8 cellular contexts compared by ENCODE assay signal in the genomic region with DNA sequence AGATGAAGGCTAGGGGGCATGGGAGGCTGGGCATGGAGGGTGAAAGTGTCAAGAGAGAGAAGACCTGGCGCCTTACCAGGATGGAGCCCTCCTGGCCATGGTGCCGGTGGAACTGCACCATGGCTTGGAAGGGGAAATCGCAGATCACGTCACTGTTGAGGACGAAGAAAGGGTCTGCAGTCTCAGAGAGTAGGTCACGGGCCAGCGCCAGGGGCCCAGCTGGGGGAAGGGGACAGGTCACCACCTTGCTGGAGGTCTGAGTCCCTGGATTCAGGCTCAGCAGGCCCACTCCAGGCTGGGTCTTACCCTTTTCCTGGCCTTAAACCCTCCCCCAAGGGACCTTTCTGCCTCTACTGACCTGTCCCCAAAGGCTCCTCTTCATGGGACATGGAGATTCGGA. TPM values are rescaled to one million over a fixed set of nuclear protein-coding genes. Genes with fewer than 3 reads are reported as not detected.
A peak's percentile ranks its signal among the peaks of the same experiment; 100 is the strongest.
DNase-seq lines count a peak whose midpoint lies in the region; ATAC-seq, FAIRE-seq and TF ChIP-seq lines count a peak whose summit lies in the region.

No MANE protein-coding gene starts in this region.

- no peak for TF ChIP-seq CTCF in CD14-positive monocyte (IDR thresholded peaks at IDR 0.05)

- no peaks in the 10 kb centered on the region for H3K9me3 ChIP-seq in NT2/D1 (ENCODE audit: insufficient read depth, low read length)
- H3K9me3 ChIP-seq in endocrine pancreas (ENCODE audit: control insufficient read depth, low read length): no peaks in the 10 kb centered on the region
- H3K9me3 ChIP-seq in neuron (ENCODE audit: low read length): no peaks in the 10 kb centered on the region

- peaks cover 33 to 48% of the 10 kb centered on the region in 2 donors for H3K36me3 Mint-ChIP-seq in CD14-positive monocyte

- H3K27ac Mint-ChIP-seq in CD14-positive monocyte: peak overlapping the region; percentile 92 to 97 (median 95)

- no peak for ATAC-seq in GM21619 (IDR thresholded peaks at IDR 0.05; ENCODE audit: unreplicated experiment)
- no peak for ATAC-seq in HG02763 (IDR thresholded peaks at IDR 0.05; ENCODE audit: unreplicated experiment)

- H3K4me3 Mint-ChIP-seq in CD14-positive monocyte: peak overlapping the region; percentile 87 to 95

- H3K9me3 Mint-ChIP-seq in CD14-positive monocyte: peaks cover 0 to 5% (median 0%) of the 10 kb centered on the region in 7 donors

- DNase-seq in CD14-positive monocyte (ENCODE audit: low spot score) (no peak), NT2/D1 (ENCODE audit: low read depth, low spot score) (no peak), urothelium cell line (ENCODE audit: low spot score) (no peak)
- no peak for DNase-seq in stimulated activated CD4-positive, alpha-beta T cell treated with anti-CD3 and anti-CD28 coated beads, Interleukin-2, amount 100 ng/mL, for 24 hours

- H3K4me1 Mint-ChIP-seq in CD14-positive monocyte: peaks cover 38% of the 10 kb centered on the region

- H3K4me3 ChIP-seq in NT2/D1 (ENCODE audit: insufficient read length, low read depth) (peak overlapping the region; percentile 99), endocrine pancreas (ENCODE audit: control insufficient read depth, insufficient read depth, low read length) (peak overlapping the region; percentile 9), neuron (ENCODE audit: low read length) (peak overlapping the region; percentile 92)

- H3K36me3 ChIP-seq in NT2/D1 (ENCODE audit: insufficient read depth, insufficient read length, low read length) (peaks cover 79% of the 10 kb centered on the region), endocrine pancreas (ENCODE audit: control insufficient read depth, insufficient read depth, low read length) (peaks cover 2% of the 10 kb centered on the region), neuron (ENCODE audit: insufficient read depth, low read length) (peaks cover 69% of the 10 kb centered on the region)

- no peaks in the 10 kb centered on the region for H3K27me3 ChIP-seq in NT2/D1 (ENCODE audit: insufficient read depth, insufficient read length)
- H3K27me3 ChIP-seq in endocrine pancreas (ENCODE audit: control insufficient read depth, insufficient read depth, low read length): no peaks in the 10 kb centered on the region
- H3K27me3 ChIP-seq in neuron (ENCODE audit: insufficient read depth, low read length): no peaks in the 10 kb centered on the region

- no peak overlapping the region for H2AFZ ChIP-seq in neuron (ENCODE audit: low read depth, low read length)

- H3K27me3 Mint-ChIP-seq in CD14-positive monocyte (ENCODE audit: low read depth in 3 of 3): peaks cover 7% of the 10 kb centered on the region in 3 donors

- H3K9ac ChIP-seq in NT2/D1 (ENCODE audit: insufficient read length, low read depth) (peak overlapping the region; percentile 99), endocrine pancreas (ENCODE audit: control insufficient read depth, insufficient read depth, low read length) (peak overlapping the region; percentile 96)

- peaks cover 27% of the 10 kb centered on the region for H3K4me1 ChIP-seq in NT2/D1 (ENCODE audit: insufficient read depth, insufficient read length)
- no peaks in the 10 kb centered on the region for H3K4me1 ChIP-seq in endocrine pancreas (ENCODE audit: control insufficient read depth, insufficient read depth, low read length)
- H3K4me1 ChIP-seq in neuron (ENCODE audit: insufficient read depth, low read length): peaks cover 21% of the 10 kb centered on the region

- intact Hi-C loops in CD14-positive monocyte (cut with micrococcal nuclease): loop anchor here (5.0 to 10.0 kb wide), 3 partner anchors 48 to 64 kb away; a partner anchor contains a TSS

- FAIRE-seq in urothelium cell line (lab: Jason Lieb, UNC): no peak

RNA-seq across cellular contexts. Expression of a gene that starts 0.9 kb away (rescaled TPM):
- 10 to 100 TPM; 14.7 to 17.6 TPM for polyA plus RNA-seq in CD14-positive monocyte

RNA-seq across cellular contexts. Expression of a gene that starts 3.4 kb away (rescaled TPM):
- not detected for polyA plus RNA-seq in CD14-positive monocyte

RNA-seq across cellular contexts. Expression of a gene that starts 33.5 kb away (rescaled TPM):
- polyA plus RNA-seq in CD14-positive monocyte: 10 to 100 TPM; 11.1 to 15.7 TPM

RNA-seq across cellular contexts. Expression of a gene that starts 33.6 kb away (rescaled TPM):
- polyA plus RNA-seq in CD14-positive monocyte: under 1 TPM in 1 of 2 donors, not detected in 1; 0.28 TPM

RNA-seq across cellular contexts. Expression of a gene that starts 48.7 kb away (rescaled TPM):
- 100 to 1,000 TPM in 1 of 2 donors, 10 to 100 TPM in 1; 92.6 to 105 TPM for polyA plus RNA-seq in CD14-positive monocyte

Comparison
In these comparisons a context has a peak if more than half of its experiments do, and no peak if none do; other contexts are left out.
1. H3K4me3 ChIP-seq: peak in every context shown above with its lines; median percentile 99 in NT2/D1; 92 in neuron; 9 in endocrine pancreas.